8 cellular contexts compared by ENCODE assay signal in genomic region chr15:99790751-99791150, GRCh38. TPM values are rescaled to one million over a fixed set of nuclear protein-coding genes. Genes with fewer than 3 reads are reported as not detected.
DNase-seq lines count a peak whose midpoint lies in the region; ATAC-seq and TF ChIP-seq lines count a peak whose summit lies in the region.
"Not testable (repeated sequence)": the region's sequence is repeated elsewhere in the genome, so short reads cannot be mapped to it uniquely, and the experiment has no call there.

No MANE protein-coding gene starts in this region.

- WGBS in GM23248 (ENCODE audit: low coverage in 1 of 2, low lambda C conversion rate in 2 of 2, missing lambda C conversion rate in 2 of 2), 2 experiments, result 75 to 81% methylated on average over 7 of the region's 7 CpGs
- WGBS in testis, 2 donors, result 81 to 94% methylated on average over 7 of the region's 7 CpGs

- DNase-seq in COLO829 (ENCODE audit: low spot score) (peak; percentile 2), GM23248 (peak; percentile 1), LHCN-M2 (ENCODE audit: low read depth) (peak; percentile 9), NCI-H460 (ENCODE audit: extremely low read depth, low read depth) (peak; percentile 1), SJSA1 (ENCODE audit: low read depth in 1 of 2, low spot score in 2 of 2) (peak; percentile 14 to 56), germinal center (ENCODE audit: low spot score) (peak; percentile 10), testis (peak; percentile 42)
- DNase-seq in activated CD8-positive, alpha-beta T cell treated with anti-CD3 and anti-CD28 coated beads for 36 hours, result peak; percentile 22

- not testable (repeated sequence) for H3K9me2 ChIP-seq in GM23248 (ENCODE audit: insufficient read depth)

- ATAC-seq in activated CD8-positive, alpha-beta T cell treated with anti-CD3 and anti-CD28 coated beads for 36 hours, result not testable (repeated sequence)

- in situ Hi-C loops in GM23248 (cut with MboI), result loop anchor here (10.0 kb wide), 1 partner anchor 56 kb away; the partner anchor contains the start of gene LYSMD4

- POLR2A ChIA-PET in activated CD8-positive, alpha-beta T cell treated with anti-CD3 and anti-CD28 coated beads for 36 hours (lab: Charles Lee), result not testable (repeated sequence)

- not testable (repeated sequence) for H3K4me3 Mint-ChIP-seq in activated CD8-positive, alpha-beta T cell treated with anti-CD3 and anti-CD28 coated beads for 36 hours

- not testable (repeated sequence) for H3K4me1 Mint-ChIP-seq in activated CD8-positive, alpha-beta T cell treated with anti-CD3 and anti-CD28 coated beads for 36 hours (ENCODE audit: low read depth)

- not testable (repeated sequence) for H3K36me3 Mint-ChIP-seq in activated CD8-positive, alpha-beta T cell treated with anti-CD3 and anti-CD28 coated beads for 36 hours (ENCODE audit: low read depth)

- not testable (repeated sequence) for H3K9me3 Mint-ChIP-seq in activated CD8-positive, alpha-beta T cell treated with anti-CD3 and anti-CD28 coated beads for 36 hours

- H3K27ac Mint-ChIP-seq in activated CD8-positive, alpha-beta T cell treated with anti-CD3 and anti-CD28 coated beads for 36 hours, result not testable (repeated sequence)

- H3K4me3 ChIP-seq in GM23248, SJSA1, testis: not testable (repeated sequence)

- H3K9me3 ChIP-seq in GM23248 (ENCODE audit: low read depth); SJSA1 (replicated peaks); testis: not testable (repeated sequence)

- not testable (repeated sequence) for H3K27ac ChIP-seq in GM23248, SJSA1, testis

- H3F3A ChIP-seq in GM23248 (ENCODE audit: insufficient read depth), result not testable (repeated sequence)

- not testable (repeated sequence) for H3K4me1 ChIP-seq in GM23248 (ENCODE audit: insufficient read depth); SJSA1 (replicated peaks); testis

- H3K36me3 ChIP-seq in GM23248 (ENCODE audit: low read depth); SJSA1; testis (ENCODE audit: low read depth, missing control alignments): not testable (repeated sequence)

- CTCF ChIA-PET in activated CD8-positive, alpha-beta T cell treated with anti-CD3 and anti-CD28 coated beads for 36 hours (lab: Charles Lee), result interaction anchor here (1.6 kb wide), 1 partner anchor 35 kb away, joined by 4 read pairs; no protein-coding TSS in a partner anchor

- intact Hi-C loops in activated CD8-positive, alpha-beta T cell treated with anti-CD3 and anti-CD28 coated beads for 36 hours (cut with micrococcal nuclease); testis (cut with DNase I; ENCODE audit: low total_unique reads): not testable (repeated sequence)

- H3K27me3 Mint-ChIP-seq in activated CD8-positive, alpha-beta T cell treated with anti-CD3 and anti-CD28 coated beads for 36 hours, result not testable (repeated sequence)

- not testable (repeated sequence) for TF ChIP-seq CTCF in activated CD8-positive, alpha-beta T cell treated with anti-CD3 and anti-CD28 coated beads for 36 hours (IDR thresholded peaks at IDR 0.05); testis (IDR thresholded peaks at IDR 0.05)

- H3K4me2 ChIP-seq in GM23248 (ENCODE audit: unreplicated experiment), result not testable (repeated sequence)

- not testable (repeated sequence) for H4K20me1 ChIP-seq in GM23248 (ENCODE audit: insufficient read depth)

- not testable (repeated sequence) for H2AFZ ChIP-seq in GM23248

- not testable (repeated sequence) for H3K27me3 ChIP-seq in GM23248 (replicated peaks; ENCODE audit: insufficient read depth); SJSA1 (replicated peaks); testis

- H3K79me2 ChIP-seq in GM23248 (ENCODE audit: insufficient read depth), result not testable (repeated sequence)

- not testable (repeated sequence) for H3K9ac ChIP-seq in GM23248

- TF ChIP-seq POLR2A in testis (IDR thresholded peaks at IDR 0.05), result not testable (repeated sequence)

RNA-seq across cellular contexts. Expression of gene LYSMD4, which starts 57.5 kb away (rescaled TPM):
- 3.2 and 8.1 TPM in 2 replicates for total RNA-seq in GM23248 (2014; rRNA removed; shearing (Covaris generic))
- polyA plus RNA-seq in GM23248 (2016; fragmentation: Nextera tagmentation; extraction: Ambion mirVana) (4.8 and 5.2 TPM in 2 replicates), testis (ENCODE audit: insufficient read depth, low read depth, low replicate concordance) (13.2 TPM)
- total RNA-seq in LHCN-M2 (2014; rRNA removed) (5.6 and 7.5 TPM in 2 replicates), testis (10 to 100 TPM; 23.6 to 27.1 TPM)
- 4.2 TPM for polyA plus RNA-seq in LHCN-M2 (2012)
- 4.5 and 6.0 TPM in 2 replicates for total RNA-seq in NCI-H460 (2014; rRNA removed; shearing (Covaris generic))
- polyA plus RNA-seq in NCI-H460 (2014; cell fraction: nucleus; rRNA removed), result 15.0 and 16.2 TPM in 2 replicates
- total RNA-seq in SJSA1 (2014; rRNA removed; shearing (Covaris generic)), result 8.6 and 11.6 TPM in 2 replicates
- total RNA-seq in activated CD8-positive, alpha-beta T cell treated with anti-CD3 and anti-CD28 coated beads for 36 hours, result 1 to 10 TPM; 4.5 to 6.6 TPM
